Comparison of ENCODE assay signal across 16 cellular contexts in genomic region chr10:107487284-107487683, GRCh38.
"Had no signal": no experiment of that assay in that cellular context is flagged by ENCODE, and none has a peak within 500 bp of the region (broad histone marks: within the 10 kb centered on the region; RNA-seq: fewer than 3 reads in every experiment).

No MANE protein-coding gene starts in this region.

- FAIRE-seq: frontal cortex had no signal

- H3K9me3 ChIP-seq: body of pancreas, heart right ventricle, left lung, ovary, suprapubic skin had no signal

- H3K4me3 ChIP-seq: body of pancreas, dorsolateral prefrontal cortex, heart right ventricle, left lung, ovary, suprapubic skin had no signal

- H3K27me3 ChIP-seq: body of pancreas, heart right ventricle, left lung, ovary, suprapubic skin had no signal

- H3K4me1 ChIP-seq: body of pancreas, heart right ventricle, left lung, suprapubic skin had no signal

- H3K27ac ChIP-seq: body of pancreas, dorsolateral prefrontal cortex, heart right ventricle, left lung, ovary, suprapubic skin had no signal

- ATAC-seq: body of pancreas; esophagus mucosa; heart right ventricle; left lung; stimulated activated naive CD8-positive, alpha-beta T cell treated with anti-CD3 and anti-CD28 coated beads, Interleukin-15, Interleukin-2, amounts not matched to agents 100 U/mL and 50 U/mL, for 24 hours; WTC11 had no signal

- DNase-seq: activated CD4-positive, alpha-beta T cell treated with anti-CD3 and anti-CD28 coated beads, Interleukin-2, amount 10 ng/mL, durations not matched to agents 24 days and 14 days; activated naive CD4-positive, alpha-beta T cell treated with anti-CD3 and anti-CD28 coated beads for 36 hours; body of pancreas; cerebellar nuclear complex; dorsolateral prefrontal cortex; heart right ventricle; islet precursor cell; left lung; ovary; stimulated activated CD4-positive, alpha-beta T cell treated with anti-CD3 and anti-CD28 coated beads, Interleukin-4, amount 100 ng/mL, for 1 hour; stimulated activated CD8-positive, alpha-beta memory T cell treated with anti-CD3 and anti-CD28 coated beads, Interleukin-4, amount 100 ng/mL, for 48 hours; stimulated activated naive CD8-positive, alpha-beta T cell treated with anti-CD3 and anti-CD28 coated beads, Interleukin-15, Interleukin-2, amounts not matched to agents 100 U/mL and 50 U/mL, for 24 hours had no signal

- H3K36me3 ChIP-seq: heart right ventricle, left lung, ovary, suprapubic skin had no signal
